In the genomic region with DNA sequence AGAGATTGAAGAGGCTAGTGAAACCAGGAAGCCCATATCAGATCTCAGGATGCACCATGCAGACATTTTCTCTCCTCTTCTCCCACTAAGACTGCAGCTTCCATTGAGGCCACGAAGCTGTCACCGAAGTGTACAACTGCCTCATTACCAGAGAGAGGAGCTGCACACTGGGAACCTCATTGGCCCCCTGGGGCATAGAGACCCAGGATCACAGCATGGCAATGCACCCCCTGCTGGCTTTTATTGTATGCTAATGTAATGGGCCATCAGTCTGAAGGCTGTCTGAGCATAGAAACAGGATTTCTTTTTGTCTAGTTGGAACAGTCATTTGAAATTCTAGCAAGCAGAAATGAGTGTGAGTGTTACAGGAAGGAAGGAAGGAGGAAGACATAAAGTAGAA, we compare ENCODE assay signal across 1 cellular context.
TF ChIP-seq lines count a peak whose summit lies in the region.

No MANE protein-coding gene starts in this region.

TF ChIP-seq in H1, 55 proteins besides CTCF, POLR2A, EP300 and RAD21:
- TF ChIP-seq SUZ12 (IDR thresholded peaks at IDR 0.05; ENCODE audit: low read length), result no peak
- TF ChIP-seq, protein P1, sequence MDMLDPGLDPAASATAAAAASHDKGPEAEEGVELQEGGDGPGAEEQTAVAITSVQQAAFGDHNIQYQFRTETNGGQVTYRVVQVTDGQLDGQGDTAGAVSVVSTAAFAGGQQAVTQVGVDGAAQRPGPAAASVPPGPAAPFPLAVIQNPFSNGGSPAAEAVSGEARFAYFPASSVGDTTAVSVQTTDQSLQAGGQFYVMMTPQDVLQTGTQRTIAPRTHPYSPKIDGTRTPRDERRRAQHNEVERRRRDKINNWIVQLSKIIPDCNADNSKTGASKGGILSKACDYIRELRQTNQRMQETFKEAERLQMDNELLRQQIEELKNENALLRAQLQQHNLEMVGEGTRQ (IDR thresholded peaks at IDR 0.05; ENCODE audit: low read length), result no peak
- no peak for TF ChIP-seq SRF (IDR thresholded peaks at IDR 0.05; ENCODE audit: low read depth, low read length)
- no peak for TF ChIP-seq TCF12 (IDR thresholded peaks at IDR 0.05; ENCODE audit: low read depth, low read length)
- no peak for TF ChIP-seq SIX5 (IDR thresholded peaks at IDR 0.05; ENCODE audit: low read depth, low read length)
- peak; percentile 48 for TF ChIP-seq NANOG (IDR thresholded peaks at IDR 0.05; ENCODE audit: insufficient read depth, low read depth, low read length, poor library complexity, severe bottlenecking)
- TF ChIP-seq RFX5 (IDR thresholded peaks at IDR 0.05; ENCODE audit: borderline replicate concordance, low read depth, low read length), result no peak
- no peak for TF ChIP-seq JUN (IDR thresholded peaks at IDR 0.05; ENCODE audit: low read depth, low read length)
